9 cellular contexts compared by ENCODE assay signal in genomic region chr11:112320668-112321067, GRCh38.
DNase-seq lines count a peak whose midpoint lies in the region; ATAC-seq, FAIRE-seq and TF ChIP-seq lines count a peak whose summit lies in the region.
"Had no signal": no experiment of that assay in that cellular context is flagged by ENCODE, and none has a peak within 500 bp of the region (broad histone marks: within the 10 kb centered on the region; RNA-seq: fewer than 3 reads in every experiment).

No MANE protein-coding gene starts in this region.

- H3K4me2 ChIP-seq in H1 (ENCODE audit: insufficient read depth in 1 of 2, low read depth in 2 of 2, low read length in 2 of 2) = no peak overlapping the region

- peaks cover 5% of the 10 kb centered on the region for H3K36me3 Mint-ChIP-seq in activated naive CD4-positive, alpha-beta T cell treated with anti-CD3 and anti-CD28 coated beads for 36 hours (ENCODE audit: low read depth)

- TF ChIP-seq EP300 in H1 (IDR thresholded peaks at IDR 0.05; ENCODE audit: borderline replicate concordance in 1 of 2, low read depth in 2 of 2, low read length in 2 of 2) = no peak
- no peak for TF ChIP-seq EP300 in esophagus muscularis mucosa (IDR thresholded peaks at IDR 0.05)

- H2BK5ac ChIP-seq in H1 (ENCODE audit: low read depth, low read length) = no peak overlapping the region

- H3K79me2 ChIP-seq in H1 (ENCODE audit: control insufficient read depth in 1 of 2, insufficient read depth in 2 of 2, low read length in 2 of 2) = no peaks in the 10 kb centered on the region

- H3K27ac Mint-ChIP-seq in activated naive CD4-positive, alpha-beta T cell treated with anti-CD3 and anti-CD28 coated beads for 36 hours = no peak overlapping the region
- H3K27ac Mint-ChIP-seq: activated CD4-positive, alpha-beta T cell treated with anti-CD3 and anti-CD28 coated beads for 36 hours had no signal

- DNase-seq in AG20443 (ENCODE audit: low spot score) = peak; percentile 70
- peak; percentile 21 for DNase-seq in NCI-H460 (ENCODE audit: extremely low read depth, low read depth)
- DNase-seq in H1 (ENCODE audit: low read depth in 1 of 2, low spot score in 2 of 2) = no peak
- DNase-seq in mucosa of descending colon = peak; percentile 60 to 67 (median 64)
- no peak for DNase-seq in activated naive CD4-positive, alpha-beta T cell treated with anti-CD3 and anti-CD28 coated beads for 36 hours
- no peak for DNase-seq in esophagus muscularis mucosa (ENCODE audit: extremely low spot score)
- DNase-seq: activated CD4-positive, alpha-beta T cell treated with anti-CD3 and anti-CD28 coated beads for 36 hours had no signal

- no peak overlapping the region for H2BK120ac ChIP-seq in H1 (replicated peaks; ENCODE audit: low read depth, low read length)

- no peak overlapping the region for H4K8ac ChIP-seq in H1 (ENCODE audit: extremely low read depth, insufficient read depth, low read length)

- no peak overlapping the region for H2AFZ ChIP-seq in H1 (ENCODE audit: low read length)

- H3K23ac ChIP-seq in H1 (ENCODE audit: insufficient read length) = no peak overlapping the region

- TF ChIP-seq POLR2A in H1 (IDR thresholded peaks at IDR 0.05; ENCODE audit: control extremely low read depth in 1 of 2, low read depth in 2 of 2, low read length in 2 of 2) (no peak), esophagus muscularis mucosa (IDR thresholded peaks at IDR 0.05; ENCODE audit: low read depth) (no peak)

- H3K23me2 ChIP-seq in H1 (ENCODE audit: low read depth, low read length) = no peaks in the 10 kb centered on the region

- H4K5ac ChIP-seq in H1 (ENCODE audit: insufficient read length, low read depth, low read length) = no peak overlapping the region

- H4K20me1 ChIP-seq in H1 (replicated peaks in 1 of 2; ENCODE audit: control insufficient read depth in 1 of 2, insufficient read depth in 2 of 2, low read length in 2 of 2) = no peaks in the 10 kb centered on the region

- no peak overlapping the region for H3K56ac ChIP-seq in H1 (replicated peaks; ENCODE audit: insufficient read length, low read depth, low read length)

- H2BK20ac ChIP-seq in H1 (ENCODE audit: low read length) = no peak overlapping the region; the same call in 1 of the 2 replicates

- TF ChIP-seq CTCF in H1 (IDR thresholded peaks at IDR 0.05; ENCODE audit: control extremely low read depth in 1 of 3, insufficient read depth in 1 of 3, low read depth in 1 of 3, low read length in 3 of 3) = no peak
- TF ChIP-seq CTCF in mucosa of descending colon (IDR thresholded peaks at IDR 0.05) = no peak
- no peak for TF ChIP-seq CTCF in esophagus muscularis mucosa (IDR thresholded peaks at IDR 0.05)

- no peaks in the 10 kb centered on the region for H3K36me3 ChIP-seq in H1 (ENCODE audit: control insufficient read depth in 2 of 4, insufficient read depth in 4 of 4, low read length in 3 of 4)
- H3K36me3 ChIP-seq in mucosa of descending colon (ENCODE audit: low read depth) = no peaks in the 10 kb centered on the region
- H3K36me3 ChIP-seq in esophagus muscularis mucosa = no peaks in the 10 kb centered on the region

- no peak for TF ChIP-seq RAD21 in H1 (IDR thresholded peaks at IDR 0.05 in 1 of 2, conservative IDR thresholded peaks at IDR 0.05 in 1 of 2; ENCODE audit: low read depth in 2 of 2, low read length in 2 of 2)

- no peaks in the 10 kb centered on the region for H3K27me3 ChIP-seq in H1 (replicated peaks in 1 of 4; ENCODE audit: control insufficient read depth in 3 of 4, extremely low read depth in 1 of 4, insufficient read depth in 3 of 4, low read length in 3 of 4)
- no peaks in the 10 kb centered on the region for H3K27me3 ChIP-seq in esophagus muscularis mucosa

- H3K4me1 Mint-ChIP-seq in activated naive CD4-positive, alpha-beta T cell treated with anti-CD3 and anti-CD28 coated beads for 36 hours (ENCODE audit: low read depth) = peaks cover 23% of the 10 kb centered on the region

- H3K79me1 ChIP-seq in H1 (ENCODE audit: low read depth, low read length) = no peaks in the 10 kb centered on the region

- no peak overlapping the region for H3K9ac ChIP-seq in H1 (replicated peaks in 1 of 4; ENCODE audit: extremely low read depth in 1 of 4, low read depth in 3 of 4, low read length in 3 of 4)

- no peak overlapping the region for H3K4me3 Mint-ChIP-seq in activated naive CD4-positive, alpha-beta T cell treated with anti-CD3 and anti-CD28 coated beads for 36 hours
- H3K4me3 Mint-ChIP-seq: activated CD4-positive, alpha-beta T cell treated with anti-CD3 and anti-CD28 coated beads for 36 hours had no signal

- H3K9me3 ChIP-seq in H1 (ENCODE audit: insufficient read depth in 2 of 2, low read depth in 1 of 2, low read length in 1 of 2) = no peaks in the 10 kb centered on the region
- H3K9me3 ChIP-seq in mucosa of descending colon = no peaks in the 10 kb centered on the region
- no peaks in the 10 kb centered on the region for H3K9me3 ChIP-seq in esophagus muscularis mucosa

- no peaks in the 10 kb centered on the region for H3K27me3 Mint-ChIP-seq in activated naive CD4-positive, alpha-beta T cell treated with anti-CD3 and anti-CD28 coated beads for 36 hours (ENCODE audit: low read depth)
- H3K27me3 Mint-ChIP-seq: activated CD4-positive, alpha-beta T cell treated with anti-CD3 and anti-CD28 coated beads for 36 hours had no signal

- no peak overlapping the region for H3K27ac ChIP-seq in H1 (ENCODE audit: low read depth, low read length)
- no peak overlapping the region for H3K27ac ChIP-seq in esophagus muscularis mucosa (replicated peaks in 1 of 4)

- no peak overlapping the region; the same call in 1 of the 2 replicates for H3K18ac ChIP-seq in H1 (ENCODE audit: extremely low read depth, low read length)

- H3K9me3 Mint-ChIP-seq in activated naive CD4-positive, alpha-beta T cell treated with anti-CD3 and anti-CD28 coated beads for 36 hours = peaks cover 5% of the 10 kb centered on the region

- 91% methylated on average over 5 of the region's 5 CpGs; no CpG with 5 or more reads in 1 of the 2 experiments for WGBS in H1 (ENCODE audit: extremely low coverage in 1 of 2, insufficient coverage in 1 of 2, insufficient read length in 1 of 2, insufficient replicate concordance in 2 of 2, low coverage in 1 of 2, low lambda C conversion rate in 2 of 2, missing lambda C conversion rate in 1 of 2), 2 experiments
- WGBS in esophagus muscularis mucosa = 18% methylated on average over 5 of the region's 5 CpGs

- H3K4ac ChIP-seq in H1 (replicated peaks; ENCODE audit: insufficient read length, low read depth, low read length) = no peak overlapping the region

- peak overlapping the region; percentile 26 for H4K91ac ChIP-seq in H1 (replicated peaks; ENCODE audit: insufficient read length, low read length)

- no peak overlapping the region for H2AK5ac ChIP-seq in H1 (ENCODE audit: low read depth, low read length)

- CTCF ChIA-PET in H1 (lab: Charles Lee; ENCODE audit: partially characterized antibody) = interaction anchor here (0.6 to 1.6 kb wide), 4 partner anchors 34 to 581 kb away, joined by 3 to 4 read pairs (median 3); no protein-coding TSS in a partner anchor
- CTCF ChIA-PET in activated naive CD4-positive, alpha-beta T cell treated with anti-CD3 and anti-CD28 coated beads for 36 hours (lab: Charles Lee) = interaction anchor here (0.9 kb wide), 1 partner anchor 40 kb away, joined by 3 read pairs; no protein-coding TSS in a partner anchor

- H2BK12ac ChIP-seq in H1 (ENCODE audit: low read depth, low read length) = peak overlapping the region; percentile 52; the same call in 1 of the 2 replicates

- peak; percentile 48 for ATAC-seq in mucosa of descending colon
- no peak for ATAC-seq in GM21737 (IDR thresholded peaks at IDR 0.05; ENCODE audit: unreplicated experiment)
- no peak for ATAC-seq in HG02852 (IDR thresholded peaks at IDR 0.05; ENCODE audit: unreplicated experiment)
- ATAC-seq: activated CD4-positive, alpha-beta T cell treated with anti-CD3 and anti-CD28 coated beads for 36 hours had no signal

- intact Hi-C loops in mucosa of descending colon (cut with DNase I, micrococcal nuclease) (no loop called here), esophagus muscularis mucosa (cut with DNase I) (no loop called here)
- intact Hi-C loops in activated naive CD4-positive, alpha-beta T cell treated with anti-CD3 and anti-CD28 coated beads for 36 hours (cut with micrococcal nuclease) = no loop called here

- FAIRE-seq in H1 (lab: Jason Lieb, UNC) = no peak

- POLR2A ChIA-PET in H1 (lab: Charles Lee; ENCODE audit: partially characterized antibody) = no interaction called here

- H2BK15ac ChIP-seq in H1 (ENCODE audit: low read length) = no peak overlapping the region

- H3K4me3 ChIP-seq in H1 (ENCODE audit: extremely low read depth in 1 of 4, insufficient read depth in 2 of 4, low read depth in 3 of 4, low read length in 4 of 4) (no peak overlapping the region), mucosa of descending colon (no peak overlapping the region), esophagus muscularis mucosa (no peak overlapping the region)

- H3K4me1 ChIP-seq in H1 (replicated peaks in 1 of 4; ENCODE audit: control insufficient read depth in 3 of 4, insufficient read depth in 4 of 4, low read length in 3 of 4) (peaks cover 5 to 15% (median 8%) of the 10 kb centered on the region in 4 experiments; a peak in 5 of 7 replicates), mucosa of descending colon (ENCODE audit: low read depth) (peaks cover 18% of the 10 kb centered on the region), esophagus muscularis mucosa (peaks cover 21 to 44% (median 32%) of the 10 kb centered on the region in 4 donors)

- H3K14ac ChIP-seq in H1 (ENCODE audit: insufficient read length) = no peak overlapping the region

TF ChIP-seq in H1, 55 proteins besides CTCF, POLR2A, EP300 and RAD21 (continues in another document):
- TF ChIP-seq CREB1 (IDR thresholded peaks at IDR 0.05) (no peak), EZH2 (IDR thresholded peaks at IDR 0.05; ENCODE audit: low read depth, low read length, severe bottlenecking) (no peak), ZNF274 (IDR thresholded peaks at IDR 0.05; ENCODE audit: borderline replicate concordance, extremely low read depth, low read length) (no peak), TAF7 (optimal IDR thresholded peaks at IDR 0.05; ENCODE audit: borderline replicate concordance, low read depth, low read length) (no peak), EGR1 (IDR thresholded peaks at IDR 0.05; ENCODE audit: borderline replicate concordance, low read depth, low read length) (no peak), SAP30 (IDR thresholded peaks at IDR 0.05; ENCODE audit: insufficient read depth, insufficient replicate concordance, low read length) (no peak), JUND (IDR thresholded peaks at IDR 0.05; ENCODE audit: low read length) (no peak), USF2 (IDR thresholded peaks at IDR 0.05; ENCODE audit: low read length) (no peak), CHD2 (IDR thresholded peaks at IDR 0.05; ENCODE audit: low read length) (no peak), POU5F1 (IDR thresholded peaks at IDR 0.05; ENCODE audit: low read depth, low read length) (no peak)

Comparison
In these comparisons a context has a peak if more than half of its experiments do, and no peak if none do; other contexts are left out.
1. DNase-seq: peak in AG20443 (single experiment), NCI-H460 (single experiment) and mucosa of descending colon (3 of 3); none in H1 (0 of 2), activated naive CD4-positive, alpha-beta T cell treated with anti-CD3 and anti-CD28 coated beads for 36 hours (single experiment) and esophagus muscularis mucosa (single experiment).